1 cellular context compared by ENCODE assay signal in genomic region chr10:69405221-69405620, GRCh38.
TF ChIP-seq lines count a peak whose summit lies in the region.

No MANE protein-coding gene starts in this region.

TF ChIP-seq in IMR-90, 13 proteins besides CTCF, POLR2A, EP300 and RAD21:
- no peak for TF ChIP-seq CHD1 (IDR thresholded peaks at IDR 0.05; ENCODE audit: low read depth, low read length)
- no peak for TF ChIP-seq BHLHE40 (IDR thresholded peaks at IDR 0.05; ENCODE audit: low read depth, low read length)
- no peak for TF ChIP-seq NFE2L2 (IDR thresholded peaks at IDR 0.05; ENCODE audit: low read depth, low read length)
TF ChIP-seq in IMR-90: peak in this region for 0.
